ENCODE assay signal across 14 cellular contexts in the genomic region with DNA sequence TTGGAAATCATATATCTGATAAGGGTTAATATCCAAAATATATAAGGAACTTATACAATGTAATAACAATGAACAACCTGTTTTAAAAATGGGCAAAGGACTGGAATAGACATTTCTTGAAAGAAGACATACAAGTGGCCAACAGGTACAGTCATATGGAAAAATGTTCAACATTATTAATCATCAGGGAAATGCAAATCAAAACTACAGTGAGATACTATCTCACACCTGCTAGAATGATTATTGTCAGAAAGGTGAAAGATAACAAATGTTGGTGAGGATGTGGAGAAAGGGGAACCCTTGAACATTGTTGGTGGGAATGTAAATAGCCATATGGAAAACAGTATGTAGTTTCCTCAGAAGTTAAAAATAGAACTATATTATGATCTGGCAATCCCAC. TPM values are rescaled to one million over a fixed set of nuclear protein-coding genes. Genes with fewer than 3 reads are reported as not detected.
DNase-seq lines count a peak whose midpoint lies in the region; ATAC-seq and TF ChIP-seq lines count a peak whose summit lies in the region.
"Had no signal": no experiment of that assay in that cellular context is flagged by ENCODE, and none has a peak within 500 bp of the region (broad histone marks: within the 10 kb centered on the region; RNA-seq: fewer than 3 reads in every experiment).

No MANE protein-coding gene starts in this region.

- TF ChIP-seq CTCF in OCI-LY7 (conservative IDR thresholded peaks at IDR 0.05; ENCODE audit: low read length): no peak
- TF ChIP-seq CTCF in MCF 10A (IDR thresholded peaks at IDR 0.05; ENCODE audit: unreplicated experiment): no peak
- no peak for TF ChIP-seq CTCF in GM10266 (IDR thresholded peaks at IDR 0.05; ENCODE audit: control insufficient read depth, insufficient read depth, low read depth, missing control alignments)

- H3K36me3 Mint-ChIP-seq in activated naive CD4-positive, alpha-beta T cell treated with anti-CD3 and anti-CD28 coated beads, Interleukin-2, amount 50 U/mL, for 24 hours: peaks cover 20% of the 10 kb centered on the region
- peaks cover 16% of the 10 kb centered on the region for H3K36me3 Mint-ChIP-seq in stimulated activated naive CD8-positive, alpha-beta T cell treated with anti-CD3 and anti-CD28 coated beads, Interleukin-15, Interleukin-2, amounts not matched to agents 100 ng/mL and 50 ng/mL, for 24 hours (ENCODE audit: low read depth)
- H3K36me3 Mint-ChIP-seq in MCF 10A (ENCODE audit: insufficient read depth, unreplicated experiment): no peaks in the 10 kb centered on the region

- peak overlapping the region; percentile 51 for H3K27ac ChIP-seq in OCI-LY7 (ENCODE audit: low read depth, low read length, poor library complexity, severe bottlenecking)
- H3K27ac ChIP-seq: esophagus muscularis mucosa had no signal

- no peaks in the 10 kb centered on the region for H3K9me3 Mint-ChIP-seq in activated naive CD4-positive, alpha-beta T cell treated with anti-CD3 and anti-CD28 coated beads, Interleukin-2, amount 50 U/mL, for 24 hours
- H3K9me3 Mint-ChIP-seq in stimulated activated naive CD8-positive, alpha-beta T cell treated with anti-CD3 and anti-CD28 coated beads, Interleukin-15, Interleukin-2, amounts not matched to agents 100 ng/mL and 50 ng/mL, for 24 hours: no peaks in the 10 kb centered on the region
- no peaks in the 10 kb centered on the region for H3K9me3 Mint-ChIP-seq in MCF 10A (ENCODE audit: unreplicated experiment)

- POLR2A ChIA-PET in OCI-LY7 (lab: Charles Lee) (interaction anchor here (1.3 to 2.6 kb wide), 4 partner anchors 11 to 19 kb away, joined by 5 to 10 read pairs (median 6); no protein-coding TSS in a partner anchor), MCF 10A (lab: Yijun Ruan, JAX) (interaction anchor here (1.0 kb wide), 1 partner anchor 15 kb away, joined by 3 read pairs; no protein-coding TSS in a partner anchor)

- no peaks in the 10 kb centered on the region for H3K9me2 ChIP-seq in OCI-LY7 (ENCODE audit: insufficient read depth, low read length)

- H3K4me1 ChIP-seq in OCI-LY7 (ENCODE audit: insufficient read depth, low read length, poor library complexity, severe bottlenecking): peaks cover 35% of the 10 kb centered on the region

- peak overlapping the region; percentile 66 for H3K4me2 ChIP-seq in OCI-LY7 (ENCODE audit: low read length)

- no peak overlapping the region for H2AFZ ChIP-seq in OCI-LY7 (ENCODE audit: low read length)

- H3K4me3 ChIP-seq in OCI-LY7 (ENCODE audit: low read depth, low read length, poor library complexity, severe bottlenecking): peak overlapping the region; percentile 33
- H3K4me3 ChIP-seq: esophagus muscularis mucosa, MG63 had no signal

- H3K9me3 ChIP-seq in OCI-LY7 (ENCODE audit: low read length): no peaks in the 10 kb centered on the region
- H3K9me3 ChIP-seq: esophagus muscularis mucosa, MG63 had no signal

- H3K36me3 ChIP-seq in OCI-LY7 (ENCODE audit: insufficient read depth, low read length): no peaks in the 10 kb centered on the region

- ATAC-seq in HG02798 (IDR thresholded peaks at IDR 0.05; ENCODE audit: poor library complexity, unreplicated experiment): peak; percentile 25
- ATAC-seq: left lobe of liver had no signal

- peaks cover 4% of the 10 kb centered on the region; the same call in 1 of the 2 replicates for H3K79me2 ChIP-seq in OCI-LY7 (ENCODE audit: insufficient read depth, low read depth, low read length)

- H3K4me1 Mint-ChIP-seq in activated naive CD4-positive, alpha-beta T cell treated with anti-CD3 and anti-CD28 coated beads, Interleukin-2, amount 50 U/mL, for 24 hours: peaks cover 49% of the 10 kb centered on the region
- H3K4me1 Mint-ChIP-seq in stimulated activated naive CD8-positive, alpha-beta T cell treated with anti-CD3 and anti-CD28 coated beads, Interleukin-15, Interleukin-2, amounts not matched to agents 100 ng/mL and 50 ng/mL, for 24 hours (ENCODE audit: low read depth): peaks cover 68% of the 10 kb centered on the region
- H3K4me1 Mint-ChIP-seq in MCF 10A (ENCODE audit: insufficient read depth, unreplicated experiment): peaks cover 5% of the 10 kb centered on the region

- BruUV-seq in OCI-LY7 (replicated peaks; lab: Mats Ljungman, UMichigan) (no TSS peak), MCF 10A (replicated peaks; lab: Mats Ljungman, UMichigan) (no TSS peak)

- peak overlapping the region; percentile 99 for H3K27ac Mint-ChIP-seq in activated naive CD4-positive, alpha-beta T cell treated with anti-CD3 and anti-CD28 coated beads, Interleukin-2, amount 50 U/mL, for 24 hours
- H3K27ac Mint-ChIP-seq in stimulated activated naive CD8-positive, alpha-beta T cell treated with anti-CD3 and anti-CD28 coated beads, Interleukin-15, Interleukin-2, amounts not matched to agents 100 ng/mL and 50 ng/mL, for 24 hours: peak overlapping the region; percentile 100
- H3K27ac Mint-ChIP-seq in MCF 10A (ENCODE audit: low read depth, unreplicated experiment): no peak overlapping the region

- no peaks in the 10 kb centered on the region for H3K27me3 Mint-ChIP-seq in activated naive CD4-positive, alpha-beta T cell treated with anti-CD3 and anti-CD28 coated beads, Interleukin-2, amount 50 U/mL, for 24 hours
- H3K27me3 Mint-ChIP-seq in stimulated activated naive CD8-positive, alpha-beta T cell treated with anti-CD3 and anti-CD28 coated beads, Interleukin-15, Interleukin-2, amounts not matched to agents 100 ng/mL and 50 ng/mL, for 24 hours: no peaks in the 10 kb centered on the region
- H3K27me3 Mint-ChIP-seq in MCF 10A (ENCODE audit: insufficient read depth, unreplicated experiment): no peaks in the 10 kb centered on the region

- intact Hi-C loops in OCI-LY7 (cut with micrococcal nuclease; ENCODE audit: unreplicated experiment): no loop called here
- intact Hi-C loops in MCF 10A (cut with micrococcal nuclease): no loop called here

- H4K20me1 ChIP-seq in OCI-LY7 (ENCODE audit: insufficient read depth, low read length): 0 out of 2 replicates have a peak, but pooled peaks cover 4% of the 10 kb centered on the region

- peak overlapping the region; percentile 85 for H3K4me3 Mint-ChIP-seq in activated naive CD4-positive, alpha-beta T cell treated with anti-CD3 and anti-CD28 coated beads, Interleukin-2, amount 50 U/mL, for 24 hours
- peak overlapping the region; percentile 77 for H3K4me3 Mint-ChIP-seq in stimulated activated naive CD8-positive, alpha-beta T cell treated with anti-CD3 and anti-CD28 coated beads, Interleukin-15, Interleukin-2, amounts not matched to agents 100 ng/mL and 50 ng/mL, for 24 hours
- H3K4me3 Mint-ChIP-seq in MCF 10A (ENCODE audit: unreplicated experiment): no peak overlapping the region

- CTCF ChIA-PET in OCI-LY7 (lab: Charles Lee; ENCODE audit: unreplicated experiment): no interaction called here
- CTCF ChIA-PET in MCF 10A (lab: Yijun Ruan, JAX): no interaction called here

- no peak for DNase-seq in activated naive CD4-positive, alpha-beta T cell (lab: John Stamatoyannopoulos, UW)
- DNase-seq in OCI-LY7 (ENCODE audit: low spot score) (no peak), MCF 10A (ENCODE audit: unreplicated experiment) (no peak), GM10266 (ENCODE audit: extremely low spot score) (no peak), putamen (ENCODE audit: low spot score) (no peak)
- DNase-seq: activated CD4-positive, alpha-beta T cell treated with anti-CD3 and anti-CD28 coated beads, Interleukin-2, amount 50 U/mL, for 4 hours; DMS153; MG63; NCI-H345 had no signal

RNA-seq across cellular contexts. Expression of a gene that starts 20.4 kb away (rescaled TPM):
- 38.7 and 46.9 TPM in 2 replicates for total RNA-seq in OCI-LY7 (2014; rRNA removed; shearing (Covaris generic))
- 56.5 and 59.0 TPM in 2 replicates for total RNA-seq in OCI-LY7 (2022)
- 46.7 and 64.7 TPM in 2 replicates for total RNA-seq in MCF 10A (2022)
